8 cellular contexts compared by ENCODE assay signal in the genomic region with DNA sequence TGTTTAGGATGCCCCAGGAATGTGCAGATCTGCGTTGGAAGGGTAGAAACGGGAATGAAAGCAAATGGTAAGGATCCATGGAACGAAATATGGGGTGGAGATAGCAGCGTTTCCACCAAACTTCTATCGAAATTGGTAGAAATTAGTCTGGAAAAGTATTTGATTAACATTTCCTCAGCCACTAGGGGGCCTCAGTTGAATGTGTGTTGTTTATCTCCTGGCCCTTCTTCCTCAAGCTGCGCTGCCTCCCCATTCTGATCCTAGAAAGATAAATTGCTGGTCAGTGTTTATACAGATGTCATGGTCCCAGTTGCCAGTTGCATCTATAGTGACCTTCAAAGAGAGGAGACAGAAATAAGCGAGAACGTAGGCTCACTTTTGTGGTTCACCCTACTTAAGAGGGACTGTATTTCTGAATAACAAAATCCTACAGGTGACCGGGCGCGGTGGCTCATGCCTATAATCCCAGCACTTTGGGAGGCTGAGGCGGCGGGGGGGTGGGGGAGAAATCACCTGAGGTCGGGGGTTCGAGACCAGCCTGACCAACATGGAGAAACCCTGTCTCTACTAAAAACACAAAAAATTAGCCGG.
DNase-seq lines count a peak whose midpoint lies in the region; ATAC-seq, FAIRE-seq and TF ChIP-seq lines count a peak whose summit lies in the region.

No MANE protein-coding gene starts in this region.

- peak; percentile 45 for TF ChIP-seq CTCF in RWPE1 (conservative IDR thresholded peaks at IDR 0.05; ENCODE audit: low read depth)

- POLR2A ChIA-PET in RWPE1 (lab: Yijun Ruan, JAX; ENCODE audit: low non-redundant PET), result no interaction called here

- CTCF ChIA-PET in RWPE1 (lab: Yijun Ruan, JAX), result interaction anchor here (0.7 kb wide), 1 partner anchor 620 kb away, joined by 3 read pairs; no protein-coding TSS in a partner anchor

- DNase-seq in EH (ENCODE audit: low read depth), result peak; percentile 56
- peak; percentile 12 for DNase-seq in KG1 (lab: John Stamatoyannopoulos, UW)
- no peak for DNase-seq in RWPE1 (ENCODE audit: low spot score)
- peak; percentile 26 for DNase-seq in globus pallidus (ENCODE audit: low spot score)
- DNase-seq in urothelium cell line (ENCODE audit: low spot score), result peak; percentile 31

- FAIRE-seq in urothelium cell line (lab: Jason Lieb, UNC), result no peak

- no peak overlapping the region for H3K27ac ChIP-seq in RWPE1

- no peak for ATAC-seq in GM21515 (IDR thresholded peaks at IDR 0.05; ENCODE audit: unreplicated experiment)
- ATAC-seq in GM18907 (IDR thresholded peaks at IDR 0.05; ENCODE audit: unreplicated experiment), result no peak
- ATAC-seq in GM19452 (IDR thresholded peaks at IDR 0.05; ENCODE audit: unreplicated experiment), result no peak
